In the genomic region with DNA sequence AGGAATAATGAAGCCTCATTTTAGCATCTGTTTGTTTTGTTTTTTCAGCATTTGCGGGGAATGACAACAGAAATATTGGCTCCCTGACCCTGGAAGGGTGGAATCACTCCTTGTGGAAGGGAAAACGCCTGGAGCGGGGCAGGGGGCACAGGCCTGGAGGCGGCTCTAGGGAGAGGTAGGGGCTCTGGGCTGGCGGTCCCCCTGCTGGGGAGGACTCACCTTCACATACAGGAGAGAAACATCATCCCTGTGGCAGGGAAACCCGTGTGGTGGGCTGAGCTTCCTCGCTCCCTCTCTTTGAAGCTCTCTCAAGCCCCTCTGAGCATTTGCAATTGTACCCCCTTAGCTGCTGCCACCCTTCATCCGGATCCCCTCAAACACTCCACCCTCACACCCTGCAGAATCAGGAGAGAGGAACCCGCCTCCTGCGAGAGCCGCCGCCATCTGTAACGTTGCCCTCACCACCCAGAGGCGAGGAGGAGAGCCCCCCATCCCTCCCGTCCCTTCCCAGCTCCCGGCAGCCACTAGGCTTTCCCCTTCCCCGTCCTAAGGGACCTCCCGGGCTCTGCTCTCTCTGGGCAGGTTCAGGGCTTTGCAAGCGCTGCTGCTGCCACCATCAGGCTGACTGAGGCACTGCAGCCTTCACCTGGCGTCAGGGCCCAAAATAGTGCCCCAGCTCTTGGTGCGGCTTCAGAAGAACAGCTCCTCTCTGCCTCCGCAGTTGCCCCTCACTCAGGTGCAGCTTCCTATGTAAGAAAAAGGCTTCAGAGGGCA, we compare ENCODE assay signal across 8 cellular contexts. TPM values are rescaled to one million over a fixed set of nuclear protein-coding genes. Genes with fewer than 3 reads are reported as not detected.
DNase-seq lines count a peak whose midpoint lies in the region; ATAC-seq and TF ChIP-seq lines count a peak whose summit lies in the region.

No MANE protein-coding gene starts in this region.

- intact Hi-C loops in body of pancreas (cut with DNase I) (loop anchor here (5.0 kb wide), 2 partner anchors 273 to 383 kb away; no protein-coding TSS in a partner anchor), spleen (cut with DNase I; ENCODE audit: low total_unique reads) (loop anchor here (5.0 kb wide), 1 partner anchor 273 kb away; no protein-coding TSS in a partner anchor)

- H3K4me1 ChIP-seq in body of pancreas (no peaks in the 10 kb centered on the region), spleen (peaks cover 0 to 9% (median 3%) of the 10 kb centered on the region in 6 donors)

- H3K27me3 ChIP-seq in body of pancreas (no peaks in the 10 kb centered on the region), spleen (replicated peaks in 1 of 7) (peaks cover 0 to 32% (median 6%) of the 10 kb centered on the region in 7 donors)

- H3K4me3 ChIP-seq in body of pancreas = no peak overlapping the region
- H3K4me3 ChIP-seq in spleen = no peak overlapping the region

- ATAC-seq in HG02571 (IDR thresholded peaks at IDR 0.05; ENCODE audit: unreplicated experiment) (peak; percentile 80), body of pancreas (peak; percentile 79)

- H3K9me3 ChIP-seq in body of pancreas (no peaks in the 10 kb centered on the region), spleen (no peaks in the 10 kb centered on the region)

- no peaks in the 10 kb centered on the region for H3K36me3 ChIP-seq in body of pancreas (replicated peaks in 1 of 2; ENCODE audit: insufficient read depth in 1 of 2, low read depth in 2 of 2)
- H3K36me3 ChIP-seq in spleen = no peaks in the 10 kb centered on the region

- no peak for TF ChIP-seq POLR2A in body of pancreas (IDR thresholded peaks at IDR 0.05)
- no peak for TF ChIP-seq POLR2A in spleen (IDR thresholded peaks at IDR 0.05)

- DNase-seq in NCI-H1436 treated with DMSO at 0.1 percent for 48 hours (lab: John Stamatoyannopoulos, UW) = peak; percentile 44
- peak; percentile 40 for DNase-seq in T-helper 9 cell
- DNase-seq in body of pancreas = peak; percentile 70 to 79 (median 73)
- DNase-seq in iPS-NIHi11 (ENCODE audit: low spot score) = peak; percentile 90
- peak; percentile 87 for DNase-seq in spleen
- no peak for DNase-seq in MV-4-11 (lab: John Stamatoyannopoulos, UW)

- H3K27ac ChIP-seq in body of pancreas (no peak overlapping the region), spleen (no peak overlapping the region)

- TF ChIP-seq CTCF in GM12873 (IDR thresholded peaks at IDR 0.05; ENCODE audit: insufficient read depth, low read depth, low read length, missing control alignments) (peak; percentile 97), body of pancreas (IDR thresholded peaks at IDR 0.05) (peak; percentile 87 to 97 (median 91)), spleen (IDR thresholded peaks at IDR 0.05 in 8 of 11, conservative IDR thresholded peaks at IDR 0.05 in 3 of 11) (peak; percentile 41 to 93 (median 86))

- 14 to 22% methylated on average over 17 to 22 of the region's 22 CpGs for WGBS in body of pancreas, 2 donors
- 23 to 27% (median 26%) methylated on average over 17 to 22 of the region's 22 CpGs for WGBS in spleen, 5 donors

RNA-seq across cellular contexts. Expression of a gene that starts 10.4 kb away (rescaled TPM):
- under 1 TPM in 1 of 2 donors, not detected in 1; 0.26 TPM for total RNA-seq in body of pancreas
- 1 to 10 TPM in 6 of 7 donors, under 1 TPM in 1; 0.85 to 5.4 (median 2.5) TPM for total RNA-seq in spleen
- polyA plus RNA-seq in spleen = 1 to 10 TPM in 1 of 3 donors, under 1 TPM in 2; 0.50 to 2.2 (median 0.54) TPM
